Comparison of ENCODE assay signal across 1 cellular context in genomic region chr2:102166189-102166845, GRCh38.
TF ChIP-seq lines count a peak whose summit lies in the region.

No MANE protein-coding gene starts in this region.

TF ChIP-seq in K562, 482 proteins besides CTCF, POLR2A, EP300 and RAD21 (continues in another document):
- TF ChIP-seq, protein P1, sequence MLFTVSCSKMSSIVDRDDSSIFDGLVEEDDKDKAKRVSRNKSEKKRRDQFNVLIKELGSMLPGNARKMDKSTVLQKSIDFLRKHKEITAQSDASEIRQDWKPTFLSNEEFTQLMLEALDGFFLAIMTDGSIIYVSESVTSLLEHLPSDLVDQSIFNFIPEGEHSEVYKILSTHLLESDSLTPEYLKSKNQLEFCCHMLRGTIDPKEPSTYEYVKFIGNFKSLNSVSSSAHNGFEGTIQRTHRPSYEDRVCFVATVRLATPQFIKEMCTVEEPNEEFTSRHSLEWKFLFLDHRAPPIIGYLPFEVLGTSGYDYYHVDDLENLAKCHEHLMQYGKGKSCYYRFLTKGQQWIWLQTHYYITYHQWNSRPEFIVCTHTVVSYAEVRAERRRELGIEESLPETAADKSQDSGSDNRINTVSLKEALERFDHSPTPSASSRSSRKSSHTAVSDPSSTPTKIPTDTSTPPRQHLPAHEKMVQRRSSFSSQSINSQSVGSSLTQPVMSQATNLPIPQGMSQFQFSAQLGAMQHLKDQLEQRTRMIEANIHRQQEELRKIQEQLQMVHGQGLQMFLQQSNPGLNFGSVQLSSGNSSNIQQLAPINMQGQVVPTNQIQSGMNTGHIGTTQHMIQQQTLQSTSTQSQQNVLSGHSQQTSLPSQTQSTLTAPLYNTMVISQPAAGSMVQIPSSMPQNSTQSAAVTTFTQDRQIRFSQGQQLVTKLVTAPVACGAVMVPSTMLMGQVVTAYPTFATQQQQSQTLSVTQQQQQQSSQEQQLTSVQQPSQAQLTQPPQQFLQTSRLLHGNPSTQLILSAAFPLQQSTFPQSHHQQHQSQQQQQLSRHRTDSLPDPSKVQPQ (CRISPR knock-in tag; IDR thresholded peaks at IDR 0.05; ENCODE audit: borderline replicate concordance): no peak
- TF ChIP-seq CEBPG (CRISPR knock-in tag; IDR thresholded peaks at IDR 0.05) (no peak), CEBPG (tag; conservative IDR thresholded peaks at IDR 0.05 in 1 of 2, IDR thresholded peaks at IDR 0.05 in 1 of 2) (peak; percentile 84 to 91), FUS (optimal IDR thresholded peaks at IDR 0.05; ENCODE audit: low read depth, low read length) (no peak), HIVEP1 (CRISPR knock-in tag; IDR thresholded peaks at IDR 0.05) (no peak), CBX8 (IDR thresholded peaks at IDR 0.05; ENCODE audit: borderline replicate concordance, extremely low read depth, low read depth, low read length, poor library complexity, severe bottlenecking) (no peak), FOXJ2 (tag; IDR thresholded peaks at IDR 0.05) (peak; percentile 50; the same call in 1 of the 2 replicates), ADNP (tag; IDR thresholded peaks at IDR 0.05) (no peak), MTA3 (IDR thresholded peaks at IDR 0.05; ENCODE audit: borderline replicate concordance) (no peak), ZNF143 (CRISPR knock-in tag; IDR thresholded peaks at IDR 0.05) (no peak), FOSL1 (tag; conservative IDR thresholded peaks at IDR 0.05) (no peak), ZNF280B (CRISPR knock-in tag; IDR thresholded peaks at IDR 0.05) (no peak), HLTF (IDR thresholded peaks at IDR 0.05) (no peak), SMAD4 (CRISPR knock-in tag; conservative IDR thresholded peaks at IDR 0.05) (no peak), SRF (CRISPR knock-in tag; IDR thresholded peaks at IDR 0.05) (no peak), ZKSCAN8 (CRISPR knock-in tag; IDR thresholded peaks at IDR 0.05) (no peak), CEBPB (tag; IDR thresholded peaks at IDR 0.05) (peak; percentile 71), ZSCAN32 (CRISPR knock-in tag; IDR thresholded peaks at IDR 0.05) (peak; percentile 68; the same call in 1 of the 2 replicates), JUND (IDR thresholded peaks at IDR 0.05; ENCODE audit: borderline replicate concordance, low read depth, low read length) (0 out of 2 replicates have a peak, but pooled peaks have one; percentile 12), JUND (tag; IDR thresholded peaks at IDR 0.05; ENCODE audit: borderline replicate concordance, low read depth, low read length) (no peak), ZNF583 (CRISPR knock-in tag; IDR thresholded peaks at IDR 0.05) (no peak), E2F8 (IDR thresholded peaks at IDR 0.05; ENCODE audit: low read depth, partially characterized antibody) (no peak), THRA (IDR thresholded peaks at IDR 0.05) (no peak), SMC3 (conservative IDR thresholded peaks at IDR 0.05; ENCODE audit: insufficient read depth, low read depth, low read length) (peak; percentile 63), FOXO4 (CRISPR knock-in tag; IDR thresholded peaks at IDR 0.05) (no peak), ZFP30 (CRISPR knock-in tag; IDR thresholded peaks at IDR 0.05; ENCODE audit: borderline replicate concordance) (no peak)
- TF ChIP-seq, protein P2, sequence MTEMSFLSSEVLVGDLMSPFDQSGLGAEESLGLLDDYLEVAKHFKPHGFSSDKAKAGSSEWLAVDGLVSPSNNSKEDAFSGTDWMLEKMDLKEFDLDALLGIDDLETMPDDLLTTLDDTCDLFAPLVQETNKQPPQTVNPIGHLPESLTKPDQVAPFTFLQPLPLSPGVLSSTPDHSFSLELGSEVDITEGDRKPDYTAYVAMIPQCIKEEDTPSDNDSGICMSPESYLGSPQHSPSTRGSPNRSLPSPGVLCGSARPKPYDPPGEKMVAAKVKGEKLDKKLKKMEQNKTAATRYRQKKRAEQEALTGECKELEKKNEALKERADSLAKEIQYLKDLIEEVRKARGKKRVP (CRISPR knock-in tag; IDR thresholded peaks at IDR 0.05): peak; percentile 77
- TF ChIP-seq, protein P3, sequence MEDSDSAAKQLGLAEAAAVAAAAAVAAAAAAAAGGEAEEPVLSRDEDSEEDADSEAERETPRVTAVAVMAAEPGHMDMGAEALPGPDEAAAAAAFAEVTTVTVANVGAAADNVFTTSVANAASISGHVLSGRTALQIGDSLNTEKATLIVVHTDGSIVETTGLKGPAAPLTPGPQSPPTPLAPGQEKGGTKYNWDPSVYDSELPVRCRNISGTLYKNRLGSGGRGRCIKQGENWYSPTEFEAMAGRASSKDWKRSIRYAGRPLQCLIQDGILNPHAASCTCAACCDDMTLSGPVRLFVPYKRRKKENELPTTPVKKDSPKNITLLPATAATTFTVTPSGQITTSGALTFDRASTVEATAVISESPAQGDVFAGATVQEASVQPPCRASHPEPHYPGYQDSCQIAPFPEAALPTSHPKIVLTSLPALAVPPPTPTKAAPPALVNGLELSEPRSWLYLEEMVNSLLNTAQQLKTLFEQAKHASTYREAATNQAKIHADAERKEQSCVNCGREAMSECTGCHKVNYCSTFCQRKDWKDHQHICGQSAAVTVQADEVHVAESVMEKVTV (CRISPR knock-in tag; IDR thresholded peaks at IDR 0.05): peak; percentile 81
- TF ChIP-seq, protein P4, sequence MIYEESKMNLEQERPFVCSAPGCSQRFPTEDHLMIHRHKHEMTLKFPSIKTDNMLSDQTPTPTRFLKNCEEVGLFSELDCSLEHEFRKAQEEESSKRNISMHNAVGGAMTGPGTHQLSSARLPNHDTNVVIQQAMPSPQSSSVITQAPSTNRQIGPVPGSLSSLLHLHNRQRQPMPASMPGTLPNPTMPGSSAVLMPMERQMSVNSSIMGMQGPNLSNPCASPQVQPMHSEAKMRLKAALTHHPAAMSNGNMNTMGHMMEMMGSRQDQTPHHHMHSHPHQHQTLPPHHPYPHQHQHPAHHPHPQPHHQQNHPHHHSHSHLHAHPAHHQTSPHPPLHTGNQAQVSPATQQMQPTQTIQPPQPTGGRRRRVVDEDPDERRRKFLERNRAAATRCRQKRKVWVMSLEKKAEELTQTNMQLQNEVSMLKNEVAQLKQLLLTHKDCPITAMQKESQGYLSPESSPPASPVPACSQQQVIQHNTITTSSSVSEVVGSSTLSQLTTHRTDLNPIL (CRISPR knock-in tag; IDR thresholded peaks at IDR 0.05): no peak
- TF ChIP-seq, protein P5, sequence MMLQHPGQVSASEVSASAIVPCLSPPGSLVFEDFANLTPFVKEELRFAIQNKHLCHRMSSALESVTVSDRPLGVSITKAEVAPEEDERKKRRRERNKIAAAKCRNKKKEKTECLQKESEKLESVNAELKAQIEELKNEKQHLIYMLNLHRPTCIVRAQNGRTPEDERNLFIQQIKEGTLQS (IDR thresholded peaks at IDR 0.05): peak; percentile 56
- TF ChIP-seq, protein P5 (CRISPR knock-in tag; conservative IDR thresholded peaks at IDR 0.05): no peak
- TF ChIP-seq, protein P6, sequence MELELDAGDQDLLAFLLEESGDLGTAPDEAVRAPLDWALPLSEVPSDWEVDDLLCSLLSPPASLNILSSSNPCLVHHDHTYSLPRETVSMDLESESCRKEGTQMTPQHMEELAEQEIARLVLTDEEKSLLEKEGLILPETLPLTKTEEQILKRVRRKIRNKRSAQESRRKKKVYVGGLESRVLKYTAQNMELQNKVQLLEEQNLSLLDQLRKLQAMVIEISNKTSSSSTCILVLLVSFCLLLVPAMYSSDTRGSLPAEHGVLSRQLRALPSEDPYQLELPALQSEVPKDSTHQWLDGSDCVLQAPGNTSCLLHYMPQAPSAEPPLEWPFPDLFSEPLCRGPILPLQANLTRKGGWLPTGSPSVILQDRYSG (tag; conservative IDR thresholded peaks at IDR 0.05; ENCODE audit: low read depth): 0 out of 2 replicates have a peak, but pooled peaks have one; percentile 38
- TF ChIP-seq, protein P7, sequence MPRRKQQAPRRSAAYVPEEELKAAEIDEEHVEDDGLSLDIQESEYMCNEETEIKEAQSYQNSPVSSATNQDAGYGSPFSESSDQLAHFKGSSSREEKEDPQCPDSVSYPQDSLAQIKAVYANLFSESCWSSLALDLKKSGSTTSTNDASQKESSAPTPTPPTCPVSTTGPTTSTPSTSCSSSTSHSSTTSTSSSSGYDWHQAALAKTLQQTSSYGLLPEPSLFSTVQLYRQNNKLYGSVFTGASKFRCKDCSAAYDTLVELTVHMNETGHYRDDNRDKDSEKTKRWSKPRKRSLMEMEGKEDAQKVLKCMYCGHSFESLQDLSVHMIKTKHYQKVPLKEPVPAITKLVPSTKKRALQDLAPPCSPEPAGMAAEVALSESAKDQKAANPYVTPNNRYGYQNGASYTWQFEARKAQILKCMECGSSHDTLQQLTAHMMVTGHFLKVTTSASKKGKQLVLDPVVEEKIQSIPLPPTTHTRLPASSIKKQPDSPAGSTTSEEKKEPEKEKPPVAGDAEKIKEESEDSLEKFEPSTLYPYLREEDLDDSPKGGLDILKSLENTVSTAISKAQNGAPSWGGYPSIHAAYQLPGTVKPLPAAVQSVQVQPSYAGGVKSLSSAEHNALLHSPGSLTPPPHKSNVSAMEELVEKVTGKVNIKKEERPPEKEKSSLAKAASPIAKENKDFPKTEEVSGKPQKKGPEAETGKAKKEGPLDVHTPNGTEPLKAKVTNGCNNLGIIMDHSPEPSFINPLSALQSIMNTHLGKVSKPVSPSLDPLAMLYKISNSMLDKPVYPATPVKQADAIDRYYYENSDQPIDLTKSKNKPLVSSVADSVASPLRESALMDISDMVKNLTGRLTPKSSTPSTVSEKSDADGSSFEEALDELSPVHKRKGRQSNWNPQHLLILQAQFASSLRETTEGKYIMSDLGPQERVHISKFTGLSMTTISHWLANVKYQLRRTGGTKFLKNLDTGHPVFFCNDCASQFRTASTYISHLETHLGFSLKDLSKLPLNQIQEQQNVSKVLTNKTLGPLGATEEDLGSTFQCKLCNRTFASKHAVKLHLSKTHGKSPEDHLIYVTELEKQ (CRISPR knock-in tag; IDR thresholded peaks at IDR 0.05): no peak
- TF ChIP-seq, protein P8, sequence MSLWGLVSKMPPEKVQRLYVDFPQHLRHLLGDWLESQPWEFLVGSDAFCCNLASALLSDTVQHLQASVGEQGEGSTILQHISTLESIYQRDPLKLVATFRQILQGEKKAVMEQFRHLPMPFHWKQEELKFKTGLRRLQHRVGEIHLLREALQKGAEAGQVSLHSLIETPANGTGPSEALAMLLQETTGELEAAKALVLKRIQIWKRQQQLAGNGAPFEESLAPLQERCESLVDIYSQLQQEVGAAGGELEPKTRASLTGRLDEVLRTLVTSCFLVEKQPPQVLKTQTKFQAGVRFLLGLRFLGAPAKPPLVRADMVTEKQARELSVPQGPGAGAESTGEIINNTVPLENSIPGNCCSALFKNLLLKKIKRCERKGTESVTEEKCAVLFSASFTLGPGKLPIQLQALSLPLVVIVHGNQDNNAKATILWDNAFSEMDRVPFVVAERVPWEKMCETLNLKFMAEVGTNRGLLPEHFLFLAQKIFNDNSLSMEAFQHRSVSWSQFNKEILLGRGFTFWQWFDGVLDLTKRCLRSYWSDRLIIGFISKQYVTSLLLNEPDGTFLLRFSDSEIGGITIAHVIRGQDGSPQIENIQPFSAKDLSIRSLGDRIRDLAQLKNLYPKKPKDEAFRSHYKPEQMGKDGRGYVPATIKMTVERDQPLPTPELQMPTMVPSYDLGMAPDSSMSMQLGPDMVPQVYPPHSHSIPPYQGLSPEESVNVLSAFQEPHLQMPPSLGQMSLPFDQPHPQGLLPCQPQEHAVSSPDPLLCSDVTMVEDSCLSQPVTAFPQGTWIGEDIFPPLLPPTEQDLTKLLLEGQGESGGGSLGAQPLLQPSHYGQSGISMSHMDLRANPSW (CRISPR knock-in tag; IDR thresholded peaks at IDR 0.05): no peak
